Comparison of ENCODE assay signal across 8 cellular contexts in genomic region chr9:106859957-106860715, GRCh38. TPM values are rescaled to one million over a fixed set of nuclear protein-coding genes. Genes with fewer than 3 reads are reported as not detected.
DNase-seq lines count a peak whose midpoint lies in the region; ATAC-seq and TF ChIP-seq lines count a peak whose summit lies in the region.

No MANE protein-coding gene starts in this region.

- H3K27me3 Mint-ChIP-seq in natural killer cell (ENCODE audit: low read depth in 2 of 2) = peaks cover 66 to 70% of the 10 kb centered on the region in 2 donors

- intact Hi-C loops in natural killer cell (cut with micrococcal nuclease) = no loop called here

- no peaks in the 10 kb centered on the region for H3K9me3 Mint-ChIP-seq in natural killer cell

- TF ChIP-seq CTCF in AG09309 (IDR thresholded peaks at IDR 0.05; ENCODE audit: control insufficient read depth, insufficient read depth, low read depth, low read length, missing control alignments) (no peak), epithelial cell of esophagus (IDR thresholded peaks at IDR 0.05; ENCODE audit: insufficient read depth, low read depth, low read length, missing control alignments) (no peak), natural killer cell (IDR thresholded peaks at IDR 0.05) (no peak)

- no peak overlapping the region for H3K27ac Mint-ChIP-seq in natural killer cell

- no peak for ATAC-seq in natural killer cell
- no peak for ATAC-seq in HG02885 (IDR thresholded peaks at IDR 0.05; ENCODE audit: poor library complexity, unreplicated experiment)
- ATAC-seq in stimulated activated naive CD8-positive, alpha-beta T cell treated with anti-CD3 and anti-CD28 coated beads, Interleukin-15, Interleukin-2, amounts not matched to agents 100 U/mL and 50 U/mL, for 24 hours = no peak

- DNase-seq in AG09309 (ENCODE audit: low read depth) (no peak), NCI-H1105 (lab: John Stamatoyannopoulos, UW) (peak; percentile 57), epithelial cell of esophagus (ENCODE audit: low read depth) (peak; percentile 83), natural killer cell (no peak), NOMO-1 treated with DMSO at 0.1 percent for 48 hours (lab: John Stamatoyannopoulos, UW; ENCODE audit: unreplicated experiment) (no peak), midbrain (lab: John Stamatoyannopoulos, UW) (no peak)
- DNase-seq in stimulated activated naive CD8-positive, alpha-beta T cell treated with anti-CD3 and anti-CD28 coated beads, Interleukin-15, Interleukin-2, amounts not matched to agents 100 U/mL and 50 U/mL, for 24 hours = no peak

- H3K4me3 ChIP-seq in AG09309 (ENCODE audit: control insufficient read depth, low read depth, low read length) (peak overlapping the region; percentile 88), epithelial cell of esophagus (ENCODE audit: low read length) (peak overlapping the region; percentile 80)

- peak overlapping the region; percentile 65 for H3K4me3 Mint-ChIP-seq in natural killer cell

- H3K36me3 Mint-ChIP-seq in natural killer cell = no peaks in the 10 kb centered on the region

- peaks cover 56 to 59% of the 10 kb centered on the region in 2 donors for H3K4me1 Mint-ChIP-seq in natural killer cell

RNA-seq across cellular contexts. Expression of gene ZNF462, which starts 2.8 kb away (rescaled TPM):
- under 1 TPM; 0.33 to 0.93 (median 0.35) TPM for total RNA-seq in natural killer cell

Comparison
In these comparisons a context has a peak if more than half of its experiments do, and no peak if none do; other contexts are left out.
1. DNase-seq: peak in NCI-H1105 (single experiment) and epithelial cell of esophagus (single experiment); none in AG09309 (single experiment), natural killer cell (single experiment), NOMO-1 treated with DMSO at 0.1 percent for 48 hours (single experiment), midbrain (single experiment) and stimulated activated naive CD8-positive, alpha-beta T cell treated with anti-CD3 and anti-CD28 coated beads, Interleukin-15, Interleukin-2, amounts not matched to agents 100 U/mL and 50 U/mL, for 24 hours (single experiment).